8 cellular contexts compared by ENCODE assay signal in genomic region chr19:12872941-12873890, GRCh38. TPM values are rescaled to one million over a fixed set of nuclear protein-coding genes. Genes with fewer than 3 reads are reported as not detected.
DNase-seq lines count a peak whose midpoint lies in the region; ATAC-seq and TF ChIP-seq lines count a peak whose summit lies in the region.

No MANE protein-coding gene starts in this region.

- peak overlapping the region; percentile 50 to 63 for H3K4me3 ChIP-seq in duodenal mucosa (ENCODE audit: low read depth in 1 of 2, low read length in 2 of 2)
- H3K4me3 ChIP-seq in mucosa of rectum (ENCODE audit: low read length in 2 of 2) = peak overlapping the region; percentile 37
- H3K4me3 ChIP-seq in spleen = peak overlapping the region in 3 of 8 donors; percentile 24 to 40 (median 34)

- H3K4me1 ChIP-seq in duodenal mucosa (ENCODE audit: control insufficient read depth in 1 of 2, insufficient read depth in 2 of 2, low read length in 2 of 2) (no peaks in the 10 kb centered on the region), mucosa of rectum (ENCODE audit: control insufficient read depth in 2 of 2, insufficient read depth in 2 of 2, low read length in 2 of 2) (no peaks in the 10 kb centered on the region), spleen (peaks cover 0 to 9% (median under 1%) of the 10 kb centered on the region in 6 donors)

- H3K36me3 ChIP-seq in duodenal mucosa (ENCODE audit: control insufficient read depth in 1 of 2, insufficient read depth in 2 of 2, low read length in 2 of 2) (peaks cover 2 to 17% of the 10 kb centered on the region in 2 donors), mucosa of rectum (ENCODE audit: control insufficient read depth in 2 of 2, insufficient read depth in 2 of 2, low read length in 2 of 2) (peaks cover under 1 to 10% of the 10 kb centered on the region in 2 donors), spleen (peaks cover 0 to 54% (median 37%) of the 10 kb centered on the region in 6 donors)

- H3K9ac ChIP-seq in duodenal mucosa (ENCODE audit: low read depth in 1 of 2, low read length in 2 of 2) (no peak overlapping the region), mucosa of rectum (ENCODE audit: low read depth in 1 of 2, low read length in 2 of 2) (no peak overlapping the region)

- peak; percentile 78 for DNase-seq in activated effector memory CD4-positive, alpha-beta T cell treated with anti-CD3 and anti-CD28 coated beads, Interleukin-2, amount 50 U/mL, for 16 hours
- DNase-seq in activated effector memory CD4-positive, alpha-beta T cell treated with Interleukin-2 at 50 U/mL for 16 hours = no peak
- DNase-seq in T-helper 9 cell (peak; percentile 33), spleen (no peak), GM19240 (ENCODE audit: insufficient read length, low spot score) (no peak)

- no peak for TF ChIP-seq POLR2A in spleen (IDR thresholded peaks at IDR 0.05)

- 65 to 88% (median 72%) methylated on average over 68 to 70 of the region's 70 CpGs for WGBS in spleen, 5 donors

- H3K27me3 ChIP-seq in duodenal mucosa (ENCODE audit: control insufficient read depth in 1 of 2, insufficient read depth in 2 of 2, low read length in 2 of 2) (no peaks in the 10 kb centered on the region), mucosa of rectum (ENCODE audit: control insufficient read depth in 2 of 2, insufficient read depth in 2 of 2, low read length in 2 of 2) (peaks cover 0 to 2% of the 10 kb centered on the region in 2 donors), spleen (replicated peaks in 1 of 7) (no peaks in the 10 kb centered on the region)

- intact Hi-C loops in spleen (cut with DNase I; ENCODE audit: low total_unique reads) = no loop called here

- H3K27ac ChIP-seq in duodenal mucosa (ENCODE audit: low read depth, low read length) (no peak overlapping the region), mucosa of rectum (ENCODE audit: low read depth in 2 of 2, low read length in 2 of 2) (peak overlapping the region in 1 of 2 donors; percentile 23), spleen (no peak overlapping the region)

- H3K9me3 ChIP-seq in duodenal mucosa (ENCODE audit: control insufficient read depth in 1 of 2, low read length in 2 of 2) = no peaks in the 10 kb centered on the region
- H3K9me3 ChIP-seq in mucosa of rectum (ENCODE audit: control insufficient read depth in 2 of 2, low read length in 2 of 2) = no peaks in the 10 kb centered on the region
- H3K9me3 ChIP-seq in spleen = peaks cover 0 to 17% (median 4%) of the 10 kb centered on the region in 8 donors

- no peak for TF ChIP-seq CTCF in spleen (IDR thresholded peaks at IDR 0.05 in 8 of 11, conservative IDR thresholded peaks at IDR 0.05 in 3 of 11)

- no peak for ATAC-seq in HG03565 (IDR thresholded peaks at IDR 0.05; ENCODE audit: unreplicated experiment)

RNA-seq across cellular contexts. Expression of gene DNASE2, which starts 8.0 kb away (rescaled TPM):
- 10 to 100 TPM; 20.4 to 36.1 (median 24.4) TPM for total RNA-seq in spleen
- polyA plus RNA-seq in spleen = 10 to 100 TPM; 19.5 to 33.9 (median 28.1) TPM

RNA-seq across cellular contexts. Expression of gene KLF1, which starts 13.8 kb away (rescaled TPM):
- 10 to 100 TPM in 1 of 7 donors, 1 to 10 TPM in 3, under 1 TPM in 2, not detected in 1; 0.44 to 13.0 (median 2.7) TPM for total RNA-seq in spleen
- polyA plus RNA-seq in spleen = under 1 TPM; 0.13 to 0.67 (median 0.33) TPM

RNA-seq across cellular contexts. Expression of gene GCDH, which starts 17.7 kb away (rescaled TPM):
- 10 to 100 TPM; 19.0 to 48.4 (median 29.3) TPM for total RNA-seq in spleen
- polyA plus RNA-seq in spleen = 10 to 100 TPM; 16.3 to 29.4 (median 20.1) TPM

RNA-seq across cellular contexts. Expression of gene MAST1, which starts 34.9 kb away (rescaled TPM):
- under 1 TPM in 6 of 7 donors, not detected in 1; 0.23 to 0.65 (median 0.33) TPM for total RNA-seq in spleen
- under 1 TPM in 2 of 3 donors, not detected in 1; 0.12 to 0.32 TPM for polyA plus RNA-seq in spleen

RNA-seq across cellular contexts. Expression of gene RTBDN, which starts 38.8 kb away (rescaled TPM):
- not detected for total RNA-seq in spleen
- polyA plus RNA-seq in spleen = not detected

Comparison
In these comparisons a context has a peak if more than half of its experiments do, and no peak if none do; other contexts are left out.
1. DNase-seq: peak in activated effector memory CD4-positive, alpha-beta T cell treated with anti-CD3 and anti-CD28 coated beads, Interleukin-2, amount 50 U/mL, for 16 hours (single experiment) and T-helper 9 cell (single experiment); none in activated effector memory CD4-positive, alpha-beta T cell treated with Interleukin-2 at 50 U/mL for 16 hours (single experiment), spleen (single experiment) and GM19240 (single experiment).